ENCODE assay signal across 12 cellular contexts in the genomic region with DNA sequence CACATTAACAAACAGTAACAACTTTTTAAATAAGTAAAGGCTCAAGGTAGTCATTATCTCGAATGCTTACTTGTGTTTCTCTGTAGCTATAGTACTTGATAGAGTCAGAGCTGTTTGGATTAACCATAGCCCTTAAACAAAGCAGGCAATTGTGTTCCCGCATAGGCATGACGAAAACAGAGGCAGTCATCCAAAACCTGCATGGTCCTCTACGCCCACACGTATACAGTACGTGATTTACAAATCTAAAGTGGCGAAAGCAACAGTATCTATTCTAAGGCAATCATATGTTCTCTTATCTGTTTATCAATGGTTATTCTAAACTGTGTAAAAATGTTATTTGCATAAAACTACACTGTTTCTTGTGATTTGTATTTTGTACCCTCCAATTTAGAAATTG. TPM values are rescaled to one million over a fixed set of nuclear protein-coding genes. Genes with fewer than 3 reads are reported as not detected.
DNase-seq lines count a peak whose midpoint lies in the region.
"Had no signal": no experiment of that assay in that cellular context is flagged by ENCODE, and none has a peak within 500 bp of the region (broad histone marks: within the 10 kb centered on the region; RNA-seq: fewer than 3 reads in every experiment).

No MANE protein-coding gene starts in this region.

- H3K4me3 ChIP-seq in GM23248, result no peak overlapping the region
- H3K4me3 ChIP-seq: lower lobe of right lung, tibial artery had no signal

- 88 to 90% methylated on average over 7 of the region's 7 CpGs for WGBS in GM23248 (ENCODE audit: low coverage in 1 of 2, low lambda C conversion rate in 2 of 2, missing lambda C conversion rate in 2 of 2), 2 experiments

- H3K27me3 ChIP-seq in GM23248 (replicated peaks; ENCODE audit: insufficient read depth), result no peaks in the 10 kb centered on the region
- H3K27me3 ChIP-seq: tibial artery had no signal

- no peak overlapping the region for H3K9ac ChIP-seq in GM23248
- H3K9ac ChIP-seq: parathyroid adenoma had no signal

- no peak overlapping the region for H2AFZ ChIP-seq in GM23248

- H3K4me1 ChIP-seq in GM23248 (ENCODE audit: insufficient read depth), result peaks cover 7% of the 10 kb centered on the region
- H3K4me1 ChIP-seq: parathyroid adenoma had no signal

- H3K9me3 ChIP-seq in GM23248 (ENCODE audit: low read depth), result no peaks in the 10 kb centered on the region
- H3K9me3 ChIP-seq: lower lobe of right lung, tibial artery had no signal

- in situ Hi-C loops in GM23248 (cut with MboI), result no loop called here

- H3K79me2 ChIP-seq in GM23248 (ENCODE audit: insufficient read depth), result no peaks in the 10 kb centered on the region
- H3K79me2 ChIP-seq: parathyroid adenoma had no signal

- H4K20me1 ChIP-seq in GM23248 (ENCODE audit: insufficient read depth), result no peaks in the 10 kb centered on the region

- no peak overlapping the region for H3K4me2 ChIP-seq in GM23248 (ENCODE audit: unreplicated experiment)

- DNase-seq in Daoy (ENCODE audit: low read depth), result peak; percentile 83
- peak; percentile 15 for DNase-seq in NCI-H2081 treated with DMSO at 0.1 percent for 48 hours (lab: John Stamatoyannopoulos, UW)
- DNase-seq in astrocyte of the hippocampus (ENCODE audit: low read depth, low spot score), result peak; percentile 75
- DNase-seq in midbrain (lab: John Stamatoyannopoulos, UW), result peak; percentile 50
- DNase-seq in glomerular visceral epithelial cell (ENCODE audit: extremely low spot score), result no peak
- no peak for DNase-seq in Kasumi-1 (lab: John Stamatoyannopoulos, UW)
- no peak for DNase-seq in GM23248
- no peak for DNase-seq in activated CD4-positive, alpha-beta T cell treated with anti-CD3 and anti-CD28 coated beads, Interleukin-2, amount 50 U/mL, for 48 hours
- DNase-seq: activated CD8-positive, alpha-beta memory T cell treated with anti-CD3 and anti-CD28 coated beads, Interleukin-2, amount 50 U/mL, for 4 hours; lower lobe of right lung; tibial artery had no signal

- H3K36me3 ChIP-seq in GM23248 (ENCODE audit: low read depth), result no peaks in the 10 kb centered on the region
- H3K36me3 ChIP-seq: lower lobe of right lung, tibial artery had no signal

- no peaks in the 10 kb centered on the region for H3K9me2 ChIP-seq in GM23248 (ENCODE audit: insufficient read depth)

- no peak overlapping the region for H3K27ac ChIP-seq in GM23248
- H3K27ac ChIP-seq: lower lobe of right lung, parathyroid adenoma, tibial artery had no signal

- H3F3A ChIP-seq in GM23248 (ENCODE audit: insufficient read depth), result peaks cover 18% of the 10 kb centered on the region

RNA-seq across cellular contexts. Expression of gene HFE, which starts 31.8 kb away (rescaled TPM):
- 1.5 and 2.0 TPM in 2 replicates for total RNA-seq in Daoy (2014; rRNA removed; shearing (Covaris generic))
- total RNA-seq in GM23248 (2014; rRNA removed; shearing (Covaris generic)), result 10.8 and 13.2 TPM in 2 replicates
- 8.6 and 10.6 TPM in 2 replicates for polyA plus RNA-seq in GM23248 (2016; fragmentation: Nextera tagmentation; extraction: Ambion mirVana)

Comparison
In these comparisons a context has a peak if more than half of its experiments do, and no peak if none do; other contexts are left out.
1. DNase-seq: peak in Daoy (single experiment), NCI-H2081 treated with DMSO at 0.1 percent for 48 hours (single experiment), astrocyte of the hippocampus (single experiment) and midbrain (single experiment); none in glomerular visceral epithelial cell (single experiment), Kasumi-1 (0 of 2), GM23248 (single experiment) and activated CD4-positive, alpha-beta T cell treated with anti-CD3 and anti-CD28 coated beads, Interleukin-2, amount 50 U/mL, for 48 hours (0 of 2).